31 cellular contexts compared by ENCODE assay signal in the genomic region with DNA sequence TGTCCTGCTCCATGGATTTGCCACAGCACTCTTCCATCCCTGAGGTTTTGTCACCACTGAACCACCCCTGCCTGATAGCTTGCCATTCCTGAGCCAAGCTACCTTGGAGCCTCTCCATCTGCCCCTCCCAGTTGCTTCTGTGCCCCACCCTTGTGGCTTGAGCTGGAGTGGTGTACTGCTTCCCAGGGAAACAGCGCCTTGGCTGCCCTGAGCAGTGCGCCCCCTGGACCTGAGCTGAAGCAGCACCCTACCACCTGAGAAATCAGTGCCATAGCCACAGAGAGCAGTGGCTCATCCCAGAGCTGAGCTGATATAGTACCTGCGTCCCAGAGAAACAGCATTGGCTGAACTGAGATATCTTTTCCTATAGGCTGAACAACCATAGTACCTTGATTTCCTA. TPM values are rescaled to one million over a fixed set of nuclear protein-coding genes. Genes with fewer than 3 reads are reported as not detected.
DNase-seq lines count a peak whose midpoint lies in the region; ATAC-seq, FAIRE-seq and TF ChIP-seq lines count a peak whose summit lies in the region.
"Had no signal": no experiment of that assay in that cellular context is flagged by ENCODE, and none has a peak within 500 bp of the region (broad histone marks: within the 10 kb centered on the region; RNA-seq: fewer than 3 reads in every experiment).

No MANE protein-coding gene starts in this region.

- H3K79me2 ChIP-seq in HepG2 (ENCODE audit: insufficient read depth, low read length): no peaks in the 10 kb centered on the region

- no peaks in the 10 kb centered on the region for H3K36me3 Mint-ChIP-seq in endodermal cell (ENCODE audit: low read depth)
- H3K36me3 Mint-ChIP-seq: CD14-positive monocyte had no signal

- H3K27me3 Mint-ChIP-seq in endodermal cell (ENCODE audit: insufficient read depth): no peaks in the 10 kb centered on the region

- H3K9me3 Mint-ChIP-seq in endodermal cell: peaks cover 15% of the 10 kb centered on the region

- no peak overlapping the region for H3K9ac ChIP-seq in HepG2 (ENCODE audit: insufficient read depth, low read depth, low read length)
- H3K9ac ChIP-seq in endodermal cell (ENCODE audit: extremely low read depth, low read length, poor library complexity, severe bottlenecking): no peak overlapping the region

- H2AFZ ChIP-seq in HepG2 (ENCODE audit: low read length): no peak overlapping the region

- H3K4me3 ChIP-seq in HepG2 (replicated peaks in 1 of 3; ENCODE audit: insufficient read depth in 1 of 3, low read depth in 2 of 3, low read length in 3 of 3) (no peak overlapping the region), right lobe of liver (no peak overlapping the region), endodermal cell (ENCODE audit: low read length) (no peak overlapping the region), upper lobe of right lung (no peak overlapping the region), HAP-1 (no peak overlapping the region)
- H3K4me3 ChIP-seq: K562, SJCRH30 had no signal

- POLR2A ChIA-PET in HepG2 (lab: Yijun Ruan, JAX): no interaction called here

- H3K9me3 ChIP-seq in HepG2 (ENCODE audit: low read length) (peaks cover 12% of the 10 kb centered on the region; the same call in 1 of the 2 replicates), right lobe of liver (no peaks in the 10 kb centered on the region), endodermal cell (ENCODE audit: control insufficient read depth, low read length) (peaks cover 21% of the 10 kb centered on the region), upper lobe of right lung (peaks cover 7% of the 10 kb centered on the region), HAP-1 (0 out of 2 replicates have a peak, but pooled peaks cover 2% of the 10 kb centered on the region)
- H3K9me3 ChIP-seq: BE2C had no signal

- H4K20me1 ChIP-seq in HepG2 (ENCODE audit: insufficient read depth, low read length): no peaks in the 10 kb centered on the region

- CTCF ChIA-PET in HepG2 (lab: Yijun Ruan, JAX; ENCODE audit: low intra/inter-chr PET ratio, low total read pairs): no interaction called here

- H3K36me3 ChIP-seq in HepG2 (replicated peaks in 1 of 2; ENCODE audit: control insufficient read depth in 1 of 2, insufficient read depth in 2 of 2, low read length in 2 of 2) (no peaks in the 10 kb centered on the region), right lobe of liver (no peaks in the 10 kb centered on the region), endodermal cell (ENCODE audit: control insufficient read depth, insufficient read depth, low read length) (no peaks in the 10 kb centered on the region), upper lobe of right lung (no peaks in the 10 kb centered on the region), HAP-1 (replicated peaks) (no peaks in the 10 kb centered on the region)
- H3K36me3 ChIP-seq: BE2C, SJCRH30 had no signal

- H3K27ac Mint-ChIP-seq in endodermal cell: no peak overlapping the region
- H3K27ac Mint-ChIP-seq: CD14-positive monocyte had no signal

- no peak for FAIRE-seq in HepG2 (lab: Jason Lieb, UNC)
- FAIRE-seq: GM12891, K562 had no signal

- H3K27ac ChIP-seq in HepG2 (ENCODE audit: extremely low read length, insufficient read depth, low read length): no peak overlapping the region
- no peak overlapping the region for H3K27ac ChIP-seq in right lobe of liver
- no peak overlapping the region for H3K27ac ChIP-seq in endodermal cell (ENCODE audit: low read depth, low read length)
- no peak overlapping the region for H3K27ac ChIP-seq in upper lobe of right lung
- H3K27ac ChIP-seq: 22Rv1, SJCRH30 had no signal

- H3K27me3 ChIP-seq in HepG2 (ENCODE audit: control insufficient read depth in 1 of 2, insufficient read depth in 2 of 2, low read length in 2 of 2): peaks cover 1 to 8% of the 10 kb centered on the region in 2 experiments; a peak in 2 of 5 replicates
- H3K27me3 ChIP-seq in right lobe of liver: no peaks in the 10 kb centered on the region
- no peaks in the 10 kb centered on the region for H3K27me3 ChIP-seq in endodermal cell (ENCODE audit: control insufficient read depth, insufficient read depth, low read length, poor library complexity, severe bottlenecking)
- H3K27me3 ChIP-seq in upper lobe of right lung: no peaks in the 10 kb centered on the region
- peaks cover 5% of the 10 kb centered on the region; the same call in 1 of the 2 replicates for H3K27me3 ChIP-seq in HAP-1 (ENCODE audit: low read depth)
- H3K27me3 ChIP-seq: BE2C, SJCRH30 had no signal

- no peak for TF ChIP-seq RAD21 in HepG2 (CRISPR knock-in tag; IDR thresholded peaks at IDR 0.05)

- no peak overlapping the region for H3K4me2 ChIP-seq in HepG2 (ENCODE audit: low read depth, low read length)

- in situ Hi-C loops in HepG2 (cut with HindIII; ENCODE audit: extremely low pct_ligation_motif_present, low pct_unique_long_range_greater_than_20kb): no loop called here
- in situ Hi-C loops in HAP-1 (cut with MboI; ENCODE audit: low sequenced_read_pairs): no loop called here

- ATAC-seq in HepG2 (peak; percentile 71), right lobe of liver (no peak), left colon (peak; percentile 69), upper lobe of right lung (peak; percentile 30)
- ATAC-seq: K562, PC-3, SK-N-SH treated with all-trans-retinoic acid at 6 μM for 48 hours had no signal

- H3K4me3 Mint-ChIP-seq in endodermal cell: no peak overlapping the region
- H3K4me3 Mint-ChIP-seq: CD14-positive monocyte; CD8-positive, alpha-beta memory T cell had no signal

- no peak for TF ChIP-seq EP300 in HepG2 (IDR thresholded peaks at IDR 0.05; ENCODE audit: low read depth in 2 of 2, low read length in 2 of 2)
- no peak for TF ChIP-seq EP300 in HepG2 (CRISPR knock-in tag; IDR thresholded peaks at IDR 0.05; ENCODE audit: borderline replicate concordance)

- H3K4me1 ChIP-seq in HepG2 (ENCODE audit: insufficient read depth, low read length) (no peaks in the 10 kb centered on the region), right lobe of liver (no peaks in the 10 kb centered on the region), endodermal cell (ENCODE audit: control insufficient read depth, insufficient read depth, low read length) (no peaks in the 10 kb centered on the region), upper lobe of right lung (no peaks in the 10 kb centered on the region), HAP-1 (peaks cover 3% of the 10 kb centered on the region; the same call in 1 of the 2 replicates)
- H3K4me1 ChIP-seq: BE2C, SJCRH30 had no signal

- no peak for TF ChIP-seq POLR2A in HepG2 (IDR thresholded peaks at IDR 0.05; ENCODE audit: insufficient read depth in 1 of 2, low read depth in 2 of 2, low read length in 2 of 2)
- no peak for TF ChIP-seq POLR2A in right lobe of liver (IDR thresholded peaks at IDR 0.05)

- H3K4me1 Mint-ChIP-seq in endodermal cell: no peaks in the 10 kb centered on the region
- H3K4me1 Mint-ChIP-seq: CD14-positive monocyte; CD8-positive, alpha-beta memory T cell had no signal

- intact Hi-C loops in HepG2 (cut with micrococcal nuclease; ENCODE audit: unreplicated experiment): no loop called here
- intact Hi-C loops in right lobe of liver (cut with DNase I): no loop called here
- intact Hi-C loops in left colon (cut with DNase I, micrococcal nuclease): no loop called here
- intact Hi-C loops in upper lobe of right lung (cut with DNase I): no loop called here

- DNase-seq in HepG2 (ENCODE audit: low spot score) (no peak), right lobe of liver (no peak), endodermal cell (peak; percentile 55), left colon (peak in 1 of 2 donors; percentile 17), upper lobe of right lung (no peak), HAP-1 (ENCODE audit: low spot score in 2 of 2) (no peak), NCI-H748 treated with DMSO at 0.1 percent for 48 hours (lab: John Stamatoyannopoulos, UW) (no peak), medulla oblongata (ENCODE audit: extremely low spot score) (no peak)
- DNase-seq: ACHN; BE2C; CD8-positive, alpha-beta memory T cell; DMS79 treated with DMSO at 0.1 percent for 48 hours; GF-D8; HCEC 1CT; Kasumi-1; NCI-H1105 treated with DMSO at 0.1 percent for 48 hours; NCI-H146; NCI-H1930; NCI-H2107; NCI-H524; NCI-H774; NK-92 treated with Interleukin-12 subunit alpha and Interleukin-12 subunit beta, amount 100 ng/mL, for 24 hours; PC-3; SJCRH30 had no signal

- WGBS in HepG2 (ENCODE audit: low lambda C conversion rate): 17% methylated on average over 3 of the region's 3 CpGs
- WGBS in right lobe of liver (ENCODE audit: insufficient coverage, low coverage, low lambda C conversion rate, missing lambda C conversion rate): 83% methylated on average over 1 of the region's 3 CpGs
- WGBS in endodermal cell (ENCODE audit: insufficient coverage in 1 of 2, insufficient read length in 1 of 2), 2 experiments: 93 to 100% methylated on average over 1 to 3 of the region's 3 CpGs

- no TSS peak for BruUV-seq in HepG2 (replicated peaks; lab: Mats Ljungman, UMichigan)

- TF ChIP-seq CTCF in HepG2 (CRISPR knock-in tag; IDR thresholded peaks at IDR 0.05) (0 out of 2 replicates have a peak, but pooled peaks have one; percentile 11), right lobe of liver (IDR thresholded peaks at IDR 0.05) (no peak), endodermal cell (conservative IDR thresholded peaks at IDR 0.05) (peak; percentile 45), upper lobe of right lung (IDR thresholded peaks at IDR 0.05) (no peak)

RNA-seq across cellular contexts. Expression of a gene that starts 40.3 kb away (rescaled TPM):
- total RNA-seq in HepG2 (2016; rRNA removed; fragmentation: Illumina TruSeq; extraction: Trizol): not detected in 2 replicates
- not detected in 2 replicates for total RNA-seq in HepG2 (2016; cell fraction: cytosol; rRNA removed; fragmentation: Illumina TruSeq; extraction: Trizol; ENCODE audit: low read depth)
- not detected in 2 replicates for total RNA-seq in HepG2 (2016; cell fraction: insoluble cytoplasmic fraction; rRNA removed; fragmentation: Illumina TruSeq; extraction: Trizol)
- not detected in 2 replicates for total RNA-seq in HepG2 (2016; cell fraction: membrane; rRNA removed; fragmentation: Illumina TruSeq; extraction: Trizol)
- not detected in 2 replicates for total RNA-seq in HepG2 (2016; cell fraction: nucleus; rRNA removed; fragmentation: Illumina TruSeq; extraction: Trizol)
- not detected in 2 replicates for polyA plus RNA-seq in HepG2 (2011; rRNA removed)
- polyA plus RNA-seq in HepG2 (2011; cell fraction: cytosol; rRNA removed): not detected in 2 replicates
- polyA plus RNA-seq in HepG2 (2011; cell fraction: nucleus; rRNA removed): not detected in 2 replicates
- not detected in 2 replicates for polyA plus RNA-seq in HepG2 (2012)
- not detected in 2 replicates for polyA plus RNA-seq in HepG2 (2016; cell fraction: cytosol; fragmentation: Illumina TruSeq; extraction: Trizol; ENCODE audit: low read depth)
- polyA plus RNA-seq in HepG2 (2016; cell fraction: insoluble cytoplasmic fraction; fragmentation: Illumina TruSeq; extraction: Trizol; ENCODE audit: low read depth): not detected in 2 replicates
- polyA plus RNA-seq in HepG2 (2016; cell fraction: membrane; fragmentation: Illumina TruSeq; extraction: Trizol; ENCODE audit: low read depth): not detected in 2 replicates
- not detected in 2 replicates for polyA plus RNA-seq in HepG2 (2016; cell fraction: nucleus; fragmentation: Illumina TruSeq; extraction: Trizol; ENCODE audit: insufficient read depth, low read depth)
- polyA minus RNA-seq in HepG2 (2011; rRNA and poly(A)+ RNA removed; ENCODE audit: low replicate concordance): not detected in 2 replicates
- not detected in 2 replicates for polyA minus RNA-seq in HepG2 (2011; cell fraction: cytosol; rRNA and poly(A)+ RNA removed)
- not detected in 2 replicates for polyA minus RNA-seq in HepG2 (2011; cell fraction: nucleus; rRNA and poly(A)+ RNA removed)
- total RNA-seq in right lobe of liver: not detected
- total RNA-seq in endodermal cell: not detected
- not detected for polyA plus RNA-seq in endodermal cell (2013, experiment 1 of 2)
- not detected for polyA plus RNA-seq in endodermal cell (2013, experiment 2 of 2)
- total RNA-seq in left colon: not detected
- not detected for total RNA-seq in upper lobe of right lung
- total RNA-seq: CD8-positive, alpha-beta memory T cell; HT-29; K562; M059J; PC-3; SJCRH30 had no signal
- polyA plus RNA-seq: CD14-positive monocyte; CD8-positive, alpha-beta memory T cell had no signal

Comparison
In these comparisons a context has a peak if more than half of its experiments do, and no peak if none do; other contexts are left out.
1. ATAC-seq: peak in HepG2 (single experiment), left colon (single experiment) and upper lobe of right lung (single experiment); none in right lobe of liver (0 of 4).
2. CTCF ChIP-seq: peak in HepG2 (single experiment) and endodermal cell (single experiment); none in right lobe of liver (0 of 4) and upper lobe of right lung (single experiment).